In genomic region chr16:84532299-84532724, GRCh38 we compare ENCODE assay signal across 8 cellular contexts. TPM values are rescaled to one million over a fixed set of nuclear protein-coding genes. Genes with fewer than 3 reads are reported as not detected.
DNase-seq lines count a peak whose midpoint lies in the region; ATAC-seq and TF ChIP-seq lines count a peak whose summit lies in the region.

No MANE protein-coding gene starts in this region.

- no peak for TF ChIP-seq EP300 in stomach (IDR thresholded peaks at IDR 0.05)

- no peaks in the 10 kb centered on the region for H3K27me3 ChIP-seq in body of pancreas
- no peaks in the 10 kb centered on the region for H3K27me3 ChIP-seq in iPS-20b (ENCODE audit: insufficient read depth, low read length)
- H3K27me3 ChIP-seq in stomach, result no peaks in the 10 kb centered on the region
- H3K27me3 ChIP-seq in WERI-Rb-1 (ENCODE audit: insufficient read depth, low read depth, severe bottlenecking), result no peaks in the 10 kb centered on the region

- WGBS in body of pancreas, 2 donors, result 48 to 53% methylated on average over 10 of the region's 10 CpGs
- 28 to 59% (median 47%) methylated on average over 10 of the region's 10 CpGs for WGBS in stomach, 5 donors

- H3K36me3 ChIP-seq in body of pancreas (replicated peaks in 1 of 2; ENCODE audit: insufficient read depth in 1 of 2, low read depth in 2 of 2), result no peaks in the 10 kb centered on the region
- H3K36me3 ChIP-seq in iPS-20b (ENCODE audit: insufficient read depth, low read depth, low read length), result no peaks in the 10 kb centered on the region
- no peaks in the 10 kb centered on the region for H3K36me3 ChIP-seq in stomach
- no peaks in the 10 kb centered on the region for H3K36me3 ChIP-seq in WERI-Rb-1

- ATAC-seq in body of pancreas, result peak; percentile 79
- ATAC-seq in HG03139 (IDR thresholded peaks at IDR 0.05; ENCODE audit: unreplicated experiment), result no peak

- H3K4me3 ChIP-seq in body of pancreas (no peak overlapping the region), iPS-20b (ENCODE audit: low read length) (0 out of 2 replicates have a peak overlapping the region, but pooled peaks have one; percentile 7), stomach (no peak overlapping the region), WERI-Rb-1 (ENCODE audit: low read depth, low read length) (no peak overlapping the region)

- DNase-seq in HK-2 (ENCODE audit: unreplicated experiment), result peak; percentile 91
- DNase-seq in body of pancreas, result peak; percentile 25 to 50 (median 33)
- no peak for DNase-seq in stomach
- DNase-seq in NCI-H446 (lab: John Stamatoyannopoulos, UW), result no peak
- no peak for DNase-seq in SKM-1 (lab: John Stamatoyannopoulos, UW; ENCODE audit: unreplicated experiment)
- no peak for DNase-seq in WERI-Rb-1

- no peak for TF ChIP-seq CTCF in body of pancreas (IDR thresholded peaks at IDR 0.05)
- no peak for TF ChIP-seq CTCF in stomach (IDR thresholded peaks at IDR 0.05)
- TF ChIP-seq CTCF in WERI-Rb-1 (IDR thresholded peaks at IDR 0.05; ENCODE audit: low read depth, low read length), result no peak

- H3K9me3 ChIP-seq in body of pancreas (no peaks in the 10 kb centered on the region), iPS-20b (ENCODE audit: insufficient read depth, low read depth, low read length) (peaks cover 10% of the 10 kb centered on the region), stomach (peaks cover 0 to 10% (median 0%) of the 10 kb centered on the region in 4 donors), WERI-Rb-1 (ENCODE audit: severe bottlenecking) (no peaks in the 10 kb centered on the region)

- H3K4me1 ChIP-seq in body of pancreas (peaks cover 23% of the 10 kb centered on the region), iPS-20b (ENCODE audit: insufficient read depth, low read length) (peaks cover 37% of the 10 kb centered on the region), stomach (peaks cover 18 to 34% (median 32%) of the 10 kb centered on the region in 4 donors)

- peak overlapping the region; percentile 63; the same call in 1 of the 2 replicates for H3K9ac ChIP-seq in iPS-20b (ENCODE audit: low read depth, low read length)

- H3K27ac ChIP-seq in body of pancreas (peak overlapping the region in 2 of 4 donors; percentile 46 to 51), iPS-20b (ENCODE audit: low read length) (peak overlapping the region; percentile 20), stomach (peak overlapping the region; percentile 65 to 80 (median 73)), WERI-Rb-1 (no peak overlapping the region)

- TF ChIP-seq POLR2A in body of pancreas (IDR thresholded peaks at IDR 0.05) (no peak), stomach (IDR thresholded peaks at IDR 0.05) (no peak)

- intact Hi-C loops in body of pancreas (cut with DNase I) (no loop called here), stomach (cut with DNase I; ENCODE audit: low total_unique reads) (no loop called here)

RNA-seq across cellular contexts. Expression of gene MEAK7, which starts 27.9 kb away (rescaled TPM):
- 10 to 100 TPM in 1 of 2 donors, 1 to 10 TPM in 1; 6.7 to 11.2 TPM for total RNA-seq in body of pancreas
- total RNA-seq in stomach, result 10 to 100 TPM in 2 of 5 donors, 1 to 10 TPM in 3; 5.8 to 21.1 (median 9.4) TPM
- 1 to 10 TPM; 3.9 to 7.0 (median 6.8) TPM for polyA plus RNA-seq in stomach

Comparison
In these comparisons a context has a peak if more than half of its experiments do, and no peak if none do; other contexts are left out.
1. DNase-seq: peak in HK-2 (single experiment) and body of pancreas (4 of 4); none in stomach (single experiment), NCI-H446 (0 of 2), SKM-1 (single experiment) and WERI-Rb-1 (single experiment).